In genomic region chr5:96994493-96994892, GRCh38 we compare ENCODE assay signal across 11 cellular contexts.
"Had no signal": no experiment of that assay in that cellular context is flagged by ENCODE, and none has a peak within 500 bp of the region (broad histone marks: within the 10 kb centered on the region; RNA-seq: fewer than 3 reads in every experiment).

No MANE protein-coding gene starts in this region.

- H3K27me3 Mint-ChIP-seq: activated CD4-positive, alpha-beta memory T cell treated with anti-CD3 and anti-CD28 coated beads for 36 hours; stimulated activated naive CD8-positive, alpha-beta T cell treated with anti-CD3 and anti-CD28 coated beads, Interleukin-15, Interleukin-2, amounts not matched to agents 100 ng/mL and 50 ng/mL, for 24 hours had no signal

- H3K27ac Mint-ChIP-seq: activated CD4-positive, alpha-beta memory T cell treated with anti-CD3 and anti-CD28 coated beads for 36 hours; neural progenitor cell; stimulated activated naive CD8-positive, alpha-beta T cell treated with anti-CD3 and anti-CD28 coated beads, Interleukin-15, Interleukin-2, amounts not matched to agents 100 ng/mL and 50 ng/mL, for 24 hours had no signal

- H3K4me1 Mint-ChIP-seq: neural progenitor cell had no signal

- ATAC-seq: foreskin keratinocyte had no signal

- H3K4me3 Mint-ChIP-seq: activated CD4-positive, alpha-beta memory T cell treated with anti-CD3 and anti-CD28 coated beads for 36 hours; neural progenitor cell; stimulated activated naive CD8-positive, alpha-beta T cell treated with anti-CD3 and anti-CD28 coated beads, Interleukin-15, Interleukin-2, amounts not matched to agents 100 ng/mL and 50 ng/mL, for 24 hours had no signal

- H3K9me3 Mint-ChIP-seq: activated CD4-positive, alpha-beta memory T cell treated with anti-CD3 and anti-CD28 coated beads for 36 hours; neural progenitor cell; stimulated activated naive CD8-positive, alpha-beta T cell treated with anti-CD3 and anti-CD28 coated beads, Interleukin-15, Interleukin-2, amounts not matched to agents 100 ng/mL and 50 ng/mL, for 24 hours had no signal

- DNase-seq: activated CD4-positive, alpha-beta memory T cell treated with anti-CD3 and anti-CD28 coated beads for 36 hours; activated CD8-positive, alpha-beta memory T cell treated with anti-CD3 and anti-CD28 coated beads, Interleukin-2, amount 50 U/mL, for 4 hours; aorta; brain microvascular endothelial cell; central memory CD4-positive, alpha-beta T cell; foreskin keratinocyte; stimulated activated CD4-positive, alpha-beta T cell treated with anti-CD3 and anti-CD28 coated beads, Interleukin-12 subunit alpha, Interleukin-12 subunit beta, amount 100 ng/mL, for 4 hours; stimulated activated CD4-positive, alpha-beta T cell treated with anti-CD3 and anti-CD28 coated beads, Interleukin-1b, Interleukin-23, amount 100 ng/mL, for 48 hours; transverse colon had no signal
